ENCODE assay signal across 8 cellular contexts in the genomic region with DNA sequence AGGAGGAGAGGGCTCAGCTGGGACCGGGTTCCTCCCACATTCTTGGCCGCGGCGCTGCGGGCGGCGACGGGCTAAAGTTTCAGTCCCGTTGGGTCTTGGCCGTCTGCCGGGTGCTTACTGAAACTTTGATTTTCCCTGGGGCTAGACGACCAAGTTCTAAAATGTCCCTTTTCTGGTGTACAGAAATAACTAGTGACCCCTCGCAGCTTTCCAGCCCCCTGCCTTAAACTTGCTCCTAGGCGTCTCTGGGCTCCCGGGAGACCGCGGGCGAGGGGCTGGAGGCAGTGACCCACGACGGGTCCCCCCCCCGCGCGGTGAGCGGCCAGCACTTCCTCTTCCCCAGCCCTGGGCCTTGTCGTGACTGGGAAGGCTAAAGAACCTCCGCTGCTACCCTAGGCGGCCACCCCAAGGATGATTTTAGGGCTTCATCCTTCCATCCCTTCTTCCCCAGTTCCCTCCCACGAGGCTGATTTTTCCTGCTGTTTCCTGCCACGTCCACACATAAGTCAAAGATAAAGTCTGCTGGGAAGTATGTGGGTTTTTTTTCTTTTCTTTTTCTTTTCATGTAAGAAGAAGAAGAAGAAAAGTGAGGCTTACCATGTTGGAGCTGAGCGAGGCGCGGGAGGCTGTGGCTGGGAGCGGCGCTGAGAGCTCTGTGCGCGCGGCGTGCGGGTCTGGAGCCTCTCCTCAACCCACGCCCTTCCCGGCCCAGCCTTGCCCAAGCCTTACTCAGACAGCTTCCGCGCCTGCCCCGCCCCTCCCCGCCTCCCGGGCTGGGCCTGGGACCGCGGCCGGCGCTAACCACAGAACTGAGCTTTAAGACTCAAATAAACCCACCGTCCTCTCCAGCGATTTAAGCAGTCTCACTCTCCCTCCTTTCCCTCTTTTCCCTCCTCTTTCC. TPM values are rescaled to one million over a fixed set of nuclear protein-coding genes. Genes with fewer than 3 reads are reported as not detected.
DNase-seq lines count a peak whose midpoint lies in the region; ATAC-seq, FAIRE-seq and TF ChIP-seq lines count a peak whose summit lies in the region.

A gene (minus strand): TSS at position 689 of the 901 bp plus-strand sequence. CDS start 89 bp downstream, at position 600.

- peak; percentile 21 to 94 for TF ChIP-seq POLR2A in heart left ventricle (IDR thresholded peaks at IDR 0.05)
- peak; percentile 98 for TF ChIP-seq POLR2A in prostate gland (IDR thresholded peaks at IDR 0.05)

- H3K36me3 ChIP-seq in heart left ventricle (peaks cover 0 to 30% (median 25%) of the 10 kb centered on the region in 9 donors), prostate gland (peaks cover 5 to 10% of the 10 kb centered on the region in 2 donors)

- WGBS in adipose tissue, 3 donors = 0 to 1% (median 1%) methylated on average over 52 of the region's 52 CpGs
- WGBS in heart left ventricle, 4 donors = 1% methylated on average over 51 to 52 of the region's 52 CpGs
- under 1% methylated on average over 52 of the region's 52 CpGs for WGBS in prostate gland

- FAIRE-seq in urothelium cell line (lab: Jason Lieb, UNC) = no peak

- H3K4me1 ChIP-seq in heart left ventricle (peaks cover 0 to 65% (median 16%) of the 10 kb centered on the region in 12 donors), prostate gland (replicated peaks) (peaks cover 4% of the 10 kb centered on the region)

- H3K27me3 ChIP-seq in heart left ventricle (no peaks in the 10 kb centered on the region), prostate gland (replicated peaks; ENCODE audit: insufficient read depth) (no peaks in the 10 kb centered on the region)

- peak; percentile 59 for ATAC-seq in GM18907 (IDR thresholded peaks at IDR 0.05; ENCODE audit: unreplicated experiment)
- peak; percentile 90 to 97 (median 96) for ATAC-seq in heart left ventricle

- intact Hi-C loops in heart left ventricle (cut with DNase I) = no loop called here
- intact Hi-C loops in prostate gland (cut with DNase I) = no loop called here

- H3K27ac ChIP-seq in 22Rv1 (peak within 1 kb of the TSS; percentile 98), adipose tissue (ENCODE audit: low read depth, low read length) (peak within 1 kb of the TSS; percentile 90), heart left ventricle (peak within 1 kb of the TSS; percentile 85 to 98 (median 94)), prostate gland (peak within 1 kb of the TSS; percentile 95 to 97)

- no peak for TF ChIP-seq CTCF in 22Rv1 (IDR thresholded peaks at IDR 0.05)
- TF ChIP-seq CTCF in heart left ventricle (IDR thresholded peaks at IDR 0.05) = no peak
- no peak for TF ChIP-seq CTCF in prostate gland (IDR thresholded peaks at IDR 0.05)

- H3K9me3 ChIP-seq in heart left ventricle = no peaks in the 10 kb centered on the region
- no peaks in the 10 kb centered on the region for H3K9me3 ChIP-seq in prostate gland

- H3K4me3 ChIP-seq in heart left ventricle (peak within 1 kb of the TSS; percentile 44 to 93 (median 69)), prostate gland (peak within 1 kb of the TSS; percentile 55 to 69)

- DNase-seq in HT1080 (ENCODE audit: low read depth) = peak; percentile 82
- DNase-seq in T-helper 1 cell = peak; percentile 46 to 81 (median 60)
- DNase-seq in heart left ventricle = peak; percentile 92 to 95 (median 94)
- peak; percentile 92 for DNase-seq in prostate gland (ENCODE audit: low spot score)
- peak; percentile 89 for DNase-seq in urothelium cell line (ENCODE audit: low spot score)

RNA-seq across cellular contexts. Expression of the gene that starts here (rescaled TPM):
- 301 and 528 TPM in 2 replicates for total RNA-seq in HT1080 (2014; rRNA removed; shearing (Covaris generic))
- polyA plus RNA-seq in HT1080 (2015; cell fraction: cytosol; rRNA removed) = 1,129 and 1,169 TPM in 2 replicates
- 272 and 345 TPM in 2 replicates for polyA plus RNA-seq in HT1080 (2015; cell fraction: nucleus; rRNA removed)
- polyA plus RNA-seq in adipose tissue (1,000 to 10,000 TPM in 2 of 3 donors, 100 to 1,000 TPM in 1; 254 to 1,637 (median 1,229) TPM), heart left ventricle (100 to 1,000 TPM; 179 to 571 TPM)
- total RNA-seq in heart left ventricle (100 to 1,000 TPM in 4 of 9 donors, 10 to 100 TPM in 5; 44.9 to 368 (median 80.7) TPM), prostate gland (100 to 1,000 TPM; 253 to 351 TPM)

Comparison
In these comparisons a context has a peak if more than half of its experiments do, and no peak if none do; other contexts are left out.
1. Peak in every context shown above with its lines: DNase-seq, ATAC-seq, H3K4me3 ChIP-seq and H3K27ac ChIP-seq.